9 cellular contexts compared by ENCODE assay signal in genomic region chr6:24910331-24910849, GRCh38. TPM values are rescaled to one million over a fixed set of nuclear protein-coding genes. Genes with fewer than 3 reads are reported as not detected.
A peak's percentile ranks its signal among the peaks of the same experiment; 100 is the strongest.
DNase-seq lines count a peak whose midpoint lies in the region; ATAC-seq and TF ChIP-seq lines count a peak whose summit lies in the region.
"Had no signal": no experiment of that assay in that cellular context is flagged by ENCODE, and none has a peak within 500 bp of the region (broad histone marks: within the 10 kb centered on the region; RNA-seq: fewer than 3 reads in every experiment).

No MANE protein-coding gene starts in this region.

- peaks cover 12% of the 10 kb centered on the region; the same call in 1 of the 2 replicates for H3K4me1 ChIP-seq in HUES6 (ENCODE audit: control insufficient read depth, insufficient read depth, low read length)
- H3K4me1 ChIP-seq in right atrium auricular region: peaks cover 0 to 27% of the 10 kb centered on the region in 2 donors

- intact Hi-C loops in sciatic nerve (cut with DNase I): no loop called here

- peak overlapping the region; percentile 89 for H3K4me3 ChIP-seq in HUES6 (ENCODE audit: low read depth, low read length)
- peak overlapping the region; percentile 50 to 58 for H3K4me3 ChIP-seq in right atrium auricular region

- no peak for TF ChIP-seq CTCF in right atrium auricular region (IDR thresholded peaks at IDR 0.05)

- no peaks in the 10 kb centered on the region for H3K9me3 ChIP-seq in HUES6 (ENCODE audit: control insufficient read depth, insufficient read depth, low read depth, low read length)
- H3K9me3 ChIP-seq in right atrium auricular region: no peaks in the 10 kb centered on the region
- H3K9me3 ChIP-seq: adrenal gland had no signal

- peak overlapping the region; percentile 56 for H3K9ac ChIP-seq in HUES6 (ENCODE audit: low read length)

- ATAC-seq in sciatic nerve: peak; percentile 65

- H3K36me3 ChIP-seq in HUES6 (ENCODE audit: control insufficient read depth, insufficient read depth, low read length) (no peaks in the 10 kb centered on the region), right atrium auricular region (no peaks in the 10 kb centered on the region)
- H3K36me3 ChIP-seq: adrenal gland had no signal

- H3K27ac ChIP-seq in HUES6 (ENCODE audit: low read depth, low read length): no peak overlapping the region
- H3K27ac ChIP-seq in right atrium auricular region: peak overlapping the region; percentile 31 to 52

- H3K27me3 ChIP-seq in HUES6 (ENCODE audit: control insufficient read depth, insufficient read depth, low read length) (peaks cover 65% of the 10 kb centered on the region), right atrium auricular region (no peaks in the 10 kb centered on the region)
- H3K27me3 ChIP-seq: adrenal gland had no signal

- DNase-seq in NCI-H748 treated with DMSO at 0.1 percent for 48 hours (lab: John Stamatoyannopoulos, UW): peak; percentile 54
- DNase-seq in NCI-H748 (lab: John Stamatoyannopoulos, UW; ENCODE audit: unreplicated experiment): no peak
- DNase-seq in activated naive CD4-positive, alpha-beta T cell treated with Interleukin-2 at 50 U/mL for 16 hours: peak; percentile 35
- no peak for DNase-seq in right atrium auricular region (ENCODE audit: low spot score)
- no peak for DNase-seq in sciatic nerve (ENCODE audit: low spot score)
- no peak for DNase-seq in NCI-H2029 treated with DMSO at 0.1 percent for 48 hours (lab: John Stamatoyannopoulos, UW)
- DNase-seq in NCI-H510A treated with DMSO at 0.1 percent for 48 hours (lab: John Stamatoyannopoulos, UW): no peak

RNA-seq across cellular contexts. Expression of gene RIPOR2, which starts 25.4 kb away (rescaled TPM):
- total RNA-seq in right atrium auricular region (1 to 10 TPM; 2.4 to 7.3 TPM), sciatic nerve (17.0 TPM)

Comparison
In these comparisons a context has a peak if more than half of its experiments do, and no peak if none do; other contexts are left out.
1. DNase-seq: peak in NCI-H748 treated with DMSO at 0.1 percent for 48 hours (single experiment) and activated naive CD4-positive, alpha-beta T cell treated with Interleukin-2 at 50 U/mL for 16 hours (single experiment); none in NCI-H748 (single experiment), right atrium auricular region (single experiment), sciatic nerve (single experiment), NCI-H2029 treated with DMSO at 0.1 percent for 48 hours (single experiment) and NCI-H510A treated with DMSO at 0.1 percent for 48 hours (single experiment).